1 cellular context compared by ENCODE assay signal in the genomic region with DNA sequence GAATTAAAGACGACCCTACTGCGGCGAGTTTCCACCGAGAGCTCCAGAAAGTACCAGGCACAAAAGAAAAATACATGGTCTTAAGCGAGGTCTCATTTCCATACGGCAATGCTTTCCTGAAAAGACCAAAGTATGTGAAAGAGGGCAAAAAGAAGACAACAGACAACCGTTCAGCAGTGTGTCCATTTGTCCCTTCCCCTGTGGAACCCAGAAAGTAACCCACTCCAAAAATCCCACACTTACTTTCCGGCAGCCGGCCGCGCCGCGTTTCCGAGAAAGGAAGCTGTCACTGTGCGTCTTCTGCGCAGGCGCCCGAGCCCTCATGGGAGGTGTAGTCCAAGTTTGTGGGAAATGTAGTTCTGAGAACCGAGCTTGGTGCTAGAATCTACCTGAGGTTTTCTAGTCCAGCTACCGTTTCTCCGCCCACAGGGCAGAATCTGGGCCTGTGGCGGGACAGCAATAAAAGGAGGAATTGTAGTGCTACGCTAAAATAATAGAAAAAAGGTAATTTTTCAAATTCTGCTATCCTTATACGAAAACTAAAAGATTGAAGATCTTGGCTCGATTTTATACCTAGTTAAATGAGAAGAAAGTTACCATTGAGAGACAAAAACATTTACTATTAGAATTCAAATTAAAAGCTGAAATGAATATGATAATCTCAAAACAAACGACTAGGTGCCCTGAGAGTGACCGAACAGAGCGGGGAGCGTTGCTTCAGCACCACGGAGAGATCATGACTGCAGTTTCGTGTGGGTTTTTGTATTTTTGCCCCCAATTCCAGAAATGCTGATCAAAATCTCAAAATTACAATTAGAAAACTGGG.
TF ChIP-seq lines count a peak whose summit lies in the region.

A gene with protein sequence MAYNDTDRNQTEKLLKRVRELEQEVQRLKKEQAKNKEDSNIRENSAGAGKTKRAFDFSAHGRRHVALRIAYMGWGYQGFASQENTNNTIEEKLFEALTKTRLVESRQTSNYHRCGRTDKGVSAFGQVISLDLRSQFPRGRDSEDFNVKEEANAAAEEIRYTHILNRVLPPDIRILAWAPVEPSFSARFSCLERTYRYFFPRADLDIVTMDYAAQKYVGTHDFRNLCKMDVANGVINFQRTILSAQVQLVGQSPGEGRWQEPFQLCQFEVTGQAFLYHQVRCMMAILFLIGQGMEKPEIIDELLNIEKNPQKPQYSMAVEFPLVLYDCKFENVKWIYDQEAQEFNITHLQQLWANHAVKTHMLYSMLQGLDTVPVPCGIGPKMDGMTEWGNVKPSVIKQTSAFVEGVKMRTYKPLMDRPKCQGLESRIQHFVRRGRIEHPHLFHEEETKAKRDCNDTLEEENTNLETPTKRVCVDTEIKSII (minus strand): TSS at position 280 of the 826 bp plus-strand sequence. CDS start 6,922 bp downstream, outside the sequence.

TF ChIP-seq in A549, 52 proteins besides CTCF, POLR2A, EP300 and RAD21 (continued from another document):
- TF ChIP-seq EHMT2 (IDR thresholded peaks at IDR 0.05; ENCODE audit: low read depth) = 0 out of 2 replicates have a peak, but pooled peaks have one; percentile 60
- no peak for TF ChIP-seq HOXA7 (CRISPR knock-in tag; IDR thresholded peaks at IDR 0.05)
- TF ChIP-seq, protein P1, sequence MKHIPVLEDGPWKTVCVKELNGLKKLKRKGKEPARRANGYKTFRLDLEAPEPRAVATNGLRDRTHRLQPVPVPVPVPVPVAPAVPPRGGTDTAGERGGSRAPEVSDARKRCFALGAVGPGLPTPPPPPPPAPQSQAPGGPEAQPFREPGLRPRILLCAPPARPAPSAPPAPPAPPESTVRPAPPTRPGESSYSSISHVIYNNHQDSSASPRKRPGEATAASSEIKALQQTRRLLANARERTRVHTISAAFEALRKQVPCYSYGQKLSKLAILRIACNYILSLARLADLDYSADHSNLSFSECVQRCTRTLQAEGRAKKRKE (CRISPR knock-in tag; IDR thresholded peaks at IDR 0.05; ENCODE audit: low read depth) = no peak
- TF ChIP-seq FOSL2 (IDR thresholded peaks at IDR 0.05) = no peak
- no peak for TF ChIP-seq FOSL2 (CRISPR knock-in tag; IDR thresholded peaks at IDR 0.05)
- no peak for TF ChIP-seq CBX8 (IDR thresholded peaks at IDR 0.05)
- TF ChIP-seq HEYL (CRISPR knock-in tag; IDR thresholded peaks at IDR 0.05) = no peak
- no peak for TF ChIP-seq TFCP2L1 (CRISPR knock-in tag; IDR thresholded peaks at IDR 0.05)
- TF ChIP-seq CEBPB (IDR thresholded peaks at IDR 0.05) = no peak
- peak in 1 of 2 experiments; percentile 38; a peak in 1 of 5 replicates for TF ChIP-seq JUN (IDR thresholded peaks at IDR 0.05)
- TF ChIP-seq FOXS1 (CRISPR knock-in tag; IDR thresholded peaks at IDR 0.05) = no peak
- TF ChIP-seq MAFK (IDR thresholded peaks at IDR 0.05; ENCODE audit: partially characterized antibody) = no peak
- no peak for TF ChIP-seq MYC (IDR thresholded peaks at IDR 0.05; ENCODE audit: borderline replicate concordance, low read length)
- no peak for TF ChIP-seq SREBF2 (IDR thresholded peaks at IDR 0.05)
